Comparison of ENCODE assay signal across 12 cellular contexts in genomic region chr10:4281207-4281825, GRCh38.
DNase-seq lines count a peak whose midpoint lies in the region; ATAC-seq, FAIRE-seq and TF ChIP-seq lines count a peak whose summit lies in the region.
"Had no signal": no experiment of that assay in that cellular context is flagged by ENCODE, and none has a peak within 500 bp of the region (broad histone marks: within the 10 kb centered on the region; RNA-seq: fewer than 3 reads in every experiment).

No MANE protein-coding gene starts in this region.

- TF ChIP-seq CTCF in ascending aorta (IDR thresholded peaks at IDR 0.05): no peak
- TF ChIP-seq CTCF in foreskin fibroblast (IDR thresholded peaks at IDR 0.05; ENCODE audit: low read depth, low read length): no peak
- no peak for TF ChIP-seq CTCF in stomach (IDR thresholded peaks at IDR 0.05)

- FAIRE-seq in H54 (lab: Jason Lieb, UNC): no peak

- no peaks in the 10 kb centered on the region for H3K9me3 Mint-ChIP-seq in activated CD4-positive, alpha-beta T cell treated with anti-CD3 and anti-CD28 coated beads, Interleukin-2, amount 10 ng/mL, durations not matched to agents 7 days and 5 days
- H3K9me3 Mint-ChIP-seq in natural killer cell treated with Interleukin-12 subunit alpha and Interleukin-12 subunit beta and Interleukin-15 and Interleukin-18, amount 100 ng/mL, for 72 hours: no peaks in the 10 kb centered on the region
- H3K9me3 Mint-ChIP-seq: endodermal cell; T-helper 1 cell treated with Interleukin-12 subunit alpha and Interleukin-12 subunit beta and Interleukin-4 antibody, amounts not matched to agents 30 μg/mL and 1 μg/mL, for 36 hours had no signal

- DNase-seq in H54 (ENCODE audit: insufficient read length, low spot score): peak; percentile 12
- no peak for DNase-seq in ascending aorta (ENCODE audit: low spot score in 2 of 2)
- peak; percentile 52 to 65 for DNase-seq in foreskin fibroblast
- DNase-seq in stomach: no peak
- no peak for DNase-seq in NCI-H1048 (lab: John Stamatoyannopoulos, UW)
- no peak for DNase-seq in HPDE6-E6E7 (ENCODE audit: extremely low spot score)
- DNase-seq in activated CD4-positive, alpha-beta T cell treated with anti-CD3 and anti-CD28 coated beads, Interleukin-2, amount 10 ng/mL, durations not matched to agents 7 days and 5 days: no peak
- DNase-seq in natural killer cell treated with Interleukin-12 subunit alpha and Interleukin-12 subunit beta and Interleukin-15 and Interleukin-18, amount 100 ng/mL, for 72 hours (ENCODE audit: low spot score): no peak
- DNase-seq: activated T-cell treated with anti-CD3 and anti-CD28 coated beads, Interleukin-2, amount 50 U/mL, for 48 hours; DND-41; endodermal cell had no signal

- no peaks in the 10 kb centered on the region for H3K9me3 ChIP-seq in ascending aorta
- no peaks in the 10 kb centered on the region for H3K9me3 ChIP-seq in stomach

- H3K4me3 ChIP-seq in ascending aorta (no peak overlapping the region), foreskin fibroblast (ENCODE audit: low read depth in 1 of 2, low read length in 2 of 2) (no peak overlapping the region), stomach (no peak overlapping the region)

- H3K27me3 ChIP-seq in ascending aorta: no peaks in the 10 kb centered on the region
- H3K27me3 ChIP-seq in stomach: no peaks in the 10 kb centered on the region

- peaks cover 9% of the 10 kb centered on the region for H3K4me1 Mint-ChIP-seq in activated CD4-positive, alpha-beta T cell treated with anti-CD3 and anti-CD28 coated beads, Interleukin-2, amount 10 ng/mL, durations not matched to agents 7 days and 5 days
- H3K4me1 Mint-ChIP-seq in natural killer cell treated with Interleukin-12 subunit alpha and Interleukin-12 subunit beta and Interleukin-15 and Interleukin-18, amount 100 ng/mL, for 72 hours (ENCODE audit: low read depth in 2 of 2): peaks cover 6 to 9% of the 10 kb centered on the region in 2 donors

- H3K4me1 ChIP-seq in ascending aorta: peaks cover 9 to 57% of the 10 kb centered on the region in 2 donors
- H3K4me1 ChIP-seq in stomach: peaks cover 6 to 43% (median 22%) of the 10 kb centered on the region in 4 donors

- no peaks in the 10 kb centered on the region for H3K36me3 Mint-ChIP-seq in activated CD4-positive, alpha-beta T cell treated with anti-CD3 and anti-CD28 coated beads, Interleukin-2, amount 10 ng/mL, durations not matched to agents 7 days and 5 days (ENCODE audit: low read depth)
- H3K36me3 Mint-ChIP-seq in natural killer cell treated with Interleukin-12 subunit alpha and Interleukin-12 subunit beta and Interleukin-15 and Interleukin-18, amount 100 ng/mL, for 72 hours: no peaks in the 10 kb centered on the region

- no peak for TF ChIP-seq EP300 in stomach (IDR thresholded peaks at IDR 0.05)

- WGBS in stomach, 5 donors: 66 to 78% (median 73%) methylated on average over 6 of the region's 6 CpGs

- peak overlapping the region; percentile 86 to 92 for H3K27ac ChIP-seq in ascending aorta
- H3K27ac ChIP-seq in stomach: peak overlapping the region in 4 of 5 donors; percentile 61 to 78 (median 77)

- no peak overlapping the region for H3K4me3 Mint-ChIP-seq in activated CD4-positive, alpha-beta T cell treated with anti-CD3 and anti-CD28 coated beads, Interleukin-2, amount 10 ng/mL, durations not matched to agents 7 days and 5 days
- H3K4me3 Mint-ChIP-seq in natural killer cell treated with Interleukin-12 subunit alpha and Interleukin-12 subunit beta and Interleukin-15 and Interleukin-18, amount 100 ng/mL, for 72 hours: no peak overlapping the region
- H3K4me3 Mint-ChIP-seq: endodermal cell; T-helper 1 cell treated with Interleukin-12 subunit alpha and Interleukin-12 subunit beta and Interleukin-4 antibody, amounts not matched to agents 30 μg/mL and 1 μg/mL, for 36 hours had no signal

- CTCF ChIA-PET in activated CD4-positive, alpha-beta T cell treated with anti-CD3 and anti-CD28 coated beads, Interleukin-2, amount 10 ng/mL, durations not matched to agents 7 days and 5 days (lab: Charles Lee): no interaction called here

- peaks cover 4% of the 10 kb centered on the region for H3K27me3 Mint-ChIP-seq in activated CD4-positive, alpha-beta T cell treated with anti-CD3 and anti-CD28 coated beads, Interleukin-2, amount 10 ng/mL, durations not matched to agents 7 days and 5 days
- peaks cover 0 to 10% of the 10 kb centered on the region in 2 donors for H3K27me3 Mint-ChIP-seq in natural killer cell treated with Interleukin-12 subunit alpha and Interleukin-12 subunit beta and Interleukin-15 and Interleukin-18, amount 100 ng/mL, for 72 hours

- ATAC-seq in natural killer cell treated with Interleukin-12 subunit alpha and Interleukin-12 subunit beta and Interleukin-15 and Interleukin-18, amount 100 ng/mL, for 72 hours: no peak

- no peak overlapping the region for H3K27ac Mint-ChIP-seq in activated CD4-positive, alpha-beta T cell treated with anti-CD3 and anti-CD28 coated beads, Interleukin-2, amount 10 ng/mL, durations not matched to agents 7 days and 5 days
- H3K27ac Mint-ChIP-seq in natural killer cell treated with Interleukin-12 subunit alpha and Interleukin-12 subunit beta and Interleukin-15 and Interleukin-18, amount 100 ng/mL, for 72 hours: no peak overlapping the region
- H3K27ac Mint-ChIP-seq: endodermal cell; T-helper 1 cell treated with Interleukin-12 subunit alpha and Interleukin-12 subunit beta and Interleukin-4 antibody, amounts not matched to agents 30 μg/mL and 1 μg/mL, for 36 hours had no signal

- no peak for TF ChIP-seq POLR2A in H54 (IDR thresholded peaks at IDR 0.05; ENCODE audit: low read depth, low read length)
- no peak for TF ChIP-seq POLR2A in stomach (IDR thresholded peaks at IDR 0.05)

- intact Hi-C loops in ascending aorta (cut with DNase I): loop anchor here (2.0 to 5.0 kb wide), 2 partner anchors 35 to 261 kb away; no protein-coding TSS in a partner anchor
- intact Hi-C loops in stomach (cut with DNase I; ENCODE audit: low total_unique reads): no loop called here

- H3K36me3 ChIP-seq in ascending aorta: no peaks in the 10 kb centered on the region
- no peaks in the 10 kb centered on the region for H3K36me3 ChIP-seq in stomach

- POLR2A ChIA-PET in activated CD4-positive, alpha-beta T cell treated with anti-CD3 and anti-CD28 coated beads, Interleukin-2, amount 10 ng/mL, durations not matched to agents 7 days and 5 days (lab: Charles Lee): no interaction called here

Comparison
In these comparisons a context has a peak if more than half of its experiments do, and no peak if none do; other contexts are left out.
1. DNase-seq: peak in H54 (single experiment) and foreskin fibroblast (2 of 2); none in ascending aorta (0 of 2), stomach (single experiment), NCI-H1048 (single experiment), HPDE6-E6E7 (single experiment), activated CD4-positive, alpha-beta T cell treated with anti-CD3 and anti-CD28 coated beads, Interleukin-2, amount 10 ng/mL, durations not matched to agents 7 days and 5 days (single experiment) and natural killer cell treated with Interleukin-12 subunit alpha and Interleukin-12 subunit beta and Interleukin-15 and Interleukin-18, amount 100 ng/mL, for 72 hours (single experiment).